In the genomic region with DNA sequence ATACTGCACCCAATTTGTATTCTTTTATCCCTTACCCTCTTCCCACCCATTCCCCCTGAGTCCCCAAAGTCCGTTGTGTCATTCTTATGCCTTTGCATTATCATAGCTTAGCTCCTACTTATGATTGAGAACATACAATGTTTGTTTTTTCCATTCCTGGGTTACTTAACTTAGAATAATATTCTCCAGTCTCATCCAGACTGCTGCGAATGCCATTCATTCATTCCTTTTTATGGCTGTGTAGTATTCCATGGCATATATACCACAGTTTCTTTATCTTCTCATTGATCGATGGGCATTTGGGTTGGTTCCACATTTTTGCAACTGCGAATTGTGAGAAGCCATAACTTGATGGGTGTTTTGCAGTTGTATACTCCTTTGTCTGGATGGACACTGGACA, we compare ENCODE assay signal across 21 cellular contexts.
DNase-seq lines count a peak whose midpoint lies in the region; ATAC-seq, FAIRE-seq and TF ChIP-seq lines count a peak whose summit lies in the region.
"Had no signal": no experiment of that assay in that cellular context is flagged by ENCODE, and none has a peak within 500 bp of the region (broad histone marks: within the 10 kb centered on the region; RNA-seq: fewer than 3 reads in every experiment).

No MANE protein-coding gene starts in this region.

- intact Hi-C loops in GM12878 (cut with micrococcal nuclease; ENCODE audit: unreplicated experiment), result no loop called here
- intact Hi-C loops in psoas muscle (cut with DNase I), result no loop called here

- TF ChIP-seq POLR2A in GM12878 (IDR thresholded peaks at IDR 0.05; ENCODE audit: low read depth, low read length), result no peak

- in situ Hi-C loops in GM12878 (cut with MboI), result no loop called here

- FAIRE-seq in GM12878 (lab: Jason Lieb, UNC), result no peak
- FAIRE-seq: A549, D721Med, GM12892, GM18507 had no signal

- POLR2A ChIA-PET in HEK293 (lab: Yijun Ruan, JAX), result no interaction called here
- POLR2A ChIA-PET in GM12878 (lab: Charles Lee), result interaction anchor here (1.2 kb wide), 1 partner anchor 816 kb away, joined by 4 read pairs; no protein-coding TSS in a partner anchor

- H3K36me3 ChIP-seq in HEK293 (ENCODE audit: control insufficient read depth in 2 of 2, insufficient read depth in 1 of 2, low read length in 2 of 2) (no peaks in the 10 kb centered on the region), GM12878 (ENCODE audit: control insufficient read depth in 2 of 2, insufficient read depth in 2 of 2, low read length in 1 of 2) (no peaks in the 10 kb centered on the region), psoas muscle (ENCODE audit: insufficient read depth in 1 of 2, low read depth in 1 of 2) (no peaks in the 10 kb centered on the region), skeletal muscle tissue (ENCODE audit: control insufficient read depth in 3 of 3, insufficient read depth in 3 of 3, low read length in 3 of 3) (no peaks in the 10 kb centered on the region)
- H3K36me3 ChIP-seq: BLaER1 treated with 17β-estradiol and CSF1 and Interleukin-3, amounts not matched to agents 10 nM and 100 nM had no signal

- TF ChIP-seq CTCF in HEK293 (tag by site-specific recombination; IDR thresholded peaks at IDR 0.05) (no peak), GM12878 (IDR thresholded peaks at IDR 0.05 in 2 of 3, conservative IDR thresholded peaks at IDR 0.05 in 1 of 3; ENCODE audit: control insufficient read depth in 2 of 3, extremely low read depth in 1 of 3, insufficient read depth in 1 of 3, low read depth in 3 of 3, low read length in 3 of 3) (no peak), psoas muscle (IDR thresholded peaks at IDR 0.05) (no peak)

- no peak for TF ChIP-seq EP300 in GM12878 (IDR thresholded peaks at IDR 0.05; ENCODE audit: borderline replicate concordance in 1 of 2, control insufficient read depth in 1 of 2, low read depth in 2 of 2, low read length in 2 of 2)

- CTCF ChIA-PET in HEK293 (lab: Yijun Ruan, JAX) (no interaction called here), GM12878 (lab: Yijun Ruan, JAX) (no interaction called here)

- 29% methylated on average over 4 of the region's 4 CpGs for WGBS in GM12878 (ENCODE audit: insufficient coverage, insufficient replicate concordance, low lambda C conversion rate, missing lambda C conversion rate)
- 90 to 93% (median 92%) methylated on average over 4 of the region's 4 CpGs for WGBS in psoas muscle, 3 donors

- H4K20me1 ChIP-seq in GM12878 (ENCODE audit: control insufficient read depth, insufficient read depth), result no peaks in the 10 kb centered on the region
- H4K20me1 ChIP-seq: BLaER1 treated with 17β-estradiol and CSF1 and Interleukin-3, amounts not matched to agents 10 nM and 100 nM had no signal

- no peak overlapping the region for H3K9ac ChIP-seq in GM12878 (ENCODE audit: control insufficient read depth, insufficient read depth, low read length)
- no peak overlapping the region for H3K9ac ChIP-seq in skeletal muscle tissue (ENCODE audit: low read depth in 1 of 3, low read length in 3 of 3)
- H3K9ac ChIP-seq: BLaER1 treated with 17β-estradiol and CSF1 and Interleukin-3, amounts not matched to agents 10 nM and 100 nM had no signal

- ATAC-seq in GM12878, result no peak
- no peak for ATAC-seq in psoas muscle
- ATAC-seq: A549; CD8-positive, alpha-beta T cell had no signal

- RAD21 ChIA-PET in GM12878 (lab: Charles Lee; ENCODE audit: unreplicated experiment), result no interaction called here

- H3K79me2 ChIP-seq in GM12878 (ENCODE audit: control insufficient read depth, insufficient read depth, low read length), result no peaks in the 10 kb centered on the region

- SMC1A ChIA-PET in GM12878 (lab: Charles Lee; ENCODE audit: uncharacterized antibody, unreplicated experiment), result interaction anchor here (1.6 kb wide), 1 partner anchor 14 kb away, joined by 3 read pairs; no protein-coding TSS in a partner anchor

- no peak overlapping the region for H3K4me2 ChIP-seq in GM12878 (ENCODE audit: control insufficient read depth, insufficient read depth)
- H3K4me2 ChIP-seq: A549; BLaER1 treated with 17β-estradiol and CSF1 and Interleukin-3, amounts not matched to agents 10 nM and 100 nM had no signal

- BruUV-seq in GM12878 (replicated peaks; lab: Mats Ljungman, UMichigan), result no TSS peak

- H3K9me3 ChIP-seq in HEK293 (ENCODE audit: control insufficient read depth, insufficient read depth, low read depth, low read length) (no peaks in the 10 kb centered on the region), GM12878 (replicated peaks; ENCODE audit: control insufficient read depth, insufficient read depth, low read length) (no peaks in the 10 kb centered on the region), psoas muscle (no peaks in the 10 kb centered on the region), skeletal muscle tissue (ENCODE audit: control insufficient read depth in 3 of 3, low read length in 3 of 3) (no peaks in the 10 kb centered on the region)
- H3K9me3 ChIP-seq: A549; BLaER1 treated with 17β-estradiol and CSF1 and Interleukin-3, amounts not matched to agents 10 nM and 100 nM; Caco-2 had no signal

- no peak overlapping the region for H2AFZ ChIP-seq in GM12878 (ENCODE audit: control insufficient read depth, low read depth, low read length)

- H3K27me3 ChIP-seq in GM12878 (replicated peaks in 1 of 2; ENCODE audit: control insufficient read depth in 2 of 2, insufficient read depth in 2 of 2, low read length in 1 of 2) (no peaks in the 10 kb centered on the region; a peak in 1 of 4 replicates), psoas muscle (ENCODE audit: insufficient read depth in 3 of 3, low read length in 2 of 3) (no peaks in the 10 kb centered on the region), skeletal muscle tissue (ENCODE audit: control insufficient read depth in 3 of 3, insufficient read depth in 3 of 3, low read length in 3 of 3) (no peaks in the 10 kb centered on the region)
- H3K27me3 ChIP-seq: BLaER1 treated with 17β-estradiol and CSF1 and Interleukin-3, amounts not matched to agents 10 nM and 100 nM had no signal

- H3K4me3 ChIP-seq in HEK293 (ENCODE audit: low read depth, low read length) (no peak overlapping the region), GM12878 (no peak overlapping the region), psoas muscle (no peak overlapping the region), skeletal muscle tissue (ENCODE audit: low read length in 3 of 3) (no peak overlapping the region)
- H3K4me3 ChIP-seq: A549; BLaER1 treated with 17β-estradiol and CSF1 and Interleukin-3, amounts not matched to agents 10 nM and 100 nM had no signal

- H3K27ac ChIP-seq in HEK293 (ENCODE audit: extremely low read depth, low read depth, low read length), result no peak overlapping the region
- H3K27ac ChIP-seq in GM12878 (ENCODE audit: control insufficient read depth, insufficient read depth), result no peak overlapping the region
- peak overlapping the region; percentile 53 for H3K27ac ChIP-seq in psoas muscle
- H3K27ac ChIP-seq in skeletal muscle tissue (ENCODE audit: low read depth, low read length), result peak overlapping the region; percentile 32
- H3K27ac ChIP-seq: 22Rv1; A549; BLaER1 treated with 17β-estradiol and CSF1 and Interleukin-3, amounts not matched to agents 10 nM and 100 nM; C4-2B had no signal

- no peak for TF ChIP-seq RAD21 in GM12878 (IDR thresholded peaks at IDR 0.05; ENCODE audit: insufficient read depth, low read depth, low read length)

- H3K4me1 ChIP-seq in HEK293 (ENCODE audit: control insufficient read depth, insufficient read depth, low read length) (peaks cover 3% of the 10 kb centered on the region), GM12878 (ENCODE audit: control insufficient read depth, insufficient read depth, low read length) (no peaks in the 10 kb centered on the region), psoas muscle (peaks cover 58% of the 10 kb centered on the region), skeletal muscle tissue (ENCODE audit: control insufficient read depth in 3 of 3, insufficient read depth in 3 of 3, low read length in 3 of 3) (peaks cover 10 to 33% (median 12%) of the 10 kb centered on the region in 3 donors)
- H3K4me1 ChIP-seq: A549; BLaER1 treated with 17β-estradiol and CSF1 and Interleukin-3, amounts not matched to agents 10 nM and 100 nM had no signal

- no peak for DNase-seq in GM12878 (ENCODE audit: low read depth, low spot score)
- DNase-seq in psoas muscle, result no peak
- DNase-seq in RKO (ENCODE audit: low spot score), result no peak
- no peak for DNase-seq in activated CD4-positive, alpha-beta T cell treated with anti-CD3 and anti-CD28 coated beads, Interleukin-2, amount 50 U/mL, for 48 hours
- DNase-seq in stimulated activated CD4-positive, alpha-beta T cell treated with anti-CD3 and anti-CD28 coated beads, Interleukin-4, amount 100 ng/mL, for 24 hours, result no peak
- DNase-seq: AML-193; Caco-2; Calu3; CD4-positive, alpha-beta T cell; CD8-positive, alpha-beta T cell; DMS79 treated with DMSO at 0.1 percent for 48 hours; GF-D8 had no signal

TF ChIP-seq in HEK293, 187 proteins besides CTCF, POLR2A, EP300 and RAD21:
- TF ChIP-seq ZNF24 (tag by site-specific recombination; IDR thresholded peaks at IDR 0.05) (peak; percentile 45; the same call in 1 of the 2 replicates), ZNF580 (tag by site-specific recombination; IDR thresholded peaks at IDR 0.05) (peak; percentile 60; the same call in 1 of the 2 replicates), ZNF530 (tag by site-specific recombination; IDR thresholded peaks at IDR 0.05; ENCODE audit: low read depth) (no peak), ZNF302 (tag by site-specific recombination; IDR thresholded peaks at IDR 0.05; ENCODE audit: low read depth) (no peak), ZNF146 (tag by site-specific recombination; IDR thresholded peaks at IDR 0.05) (peak; percentile 59)

TF ChIP-seq in GM12878, 131 proteins besides CTCF, POLR2A, EP300 and RAD21:
- TF ChIP-seq CHD2 (IDR thresholded peaks at IDR 0.05; ENCODE audit: borderline replicate concordance, low read depth, low read length) (no peak), ZNF274 (IDR thresholded peaks at IDR 0.05; ENCODE audit: insufficient read depth, insufficient read length) (no peak), MAX (IDR thresholded peaks at IDR 0.05; ENCODE audit: low read depth, low read length) (no peak), ZNF24 (IDR thresholded peaks at IDR 0.05) (peak; percentile 59)
TF ChIP-seq in GM12878: peak in this region for 1.

Comparison
In these comparisons a context has a peak if more than half of its experiments do, and no peak if none do; other contexts are left out.
1. H3K27ac ChIP-seq: peak in psoas muscle (single experiment) and skeletal muscle tissue (single experiment); none in HEK293 (single experiment) and GM12878 (single experiment).
2. Of the 9 proteins assayed by ChIP-seq in both HEK293 and GM12878: peak only in HEK293: none; only in GM12878: none; in both: ZNF24; in neither: 8.